Comparison of ENCODE assay signal across 1 cellular context in the genomic region with DNA sequence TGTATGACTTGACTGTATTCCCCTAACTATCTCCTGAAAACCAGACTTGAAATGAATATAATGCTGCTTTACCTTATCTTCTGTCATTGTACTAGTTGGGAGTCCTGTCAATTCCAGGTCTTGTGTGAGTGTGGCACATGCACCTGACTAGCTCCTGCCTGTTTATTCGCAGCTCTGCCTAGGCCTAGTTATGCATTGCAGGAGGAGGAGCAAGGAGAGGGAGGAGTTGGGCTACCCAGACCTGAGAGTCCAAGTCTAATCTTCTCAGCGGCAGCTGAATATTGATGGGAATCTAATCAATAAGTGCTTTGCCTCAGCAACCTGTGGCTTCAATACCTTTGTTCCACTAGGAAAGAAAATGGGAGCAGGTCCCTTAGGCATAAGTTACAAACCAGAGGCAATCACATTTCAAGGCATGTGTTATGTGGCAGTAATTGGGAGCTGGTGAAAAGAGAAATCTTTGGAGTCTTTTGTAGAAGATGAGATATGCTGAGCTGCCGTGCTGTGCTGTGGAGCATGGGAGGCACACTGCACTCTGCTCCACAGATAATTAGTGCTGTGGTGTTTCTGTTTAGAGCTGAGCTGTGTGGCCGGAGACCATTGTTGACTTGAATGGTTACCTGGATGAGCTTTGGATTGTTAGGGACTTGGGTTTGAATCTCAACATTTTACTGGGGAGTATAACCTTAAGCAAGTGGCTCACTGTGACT.
TF ChIP-seq lines count a peak whose summit lies in the region.

A gene (minus strand): TSS at position 137 of the 710 bp plus-strand sequence. CDS start 50 bp downstream, at position 87.

TF ChIP-seq in HepG2, 621 proteins besides CTCF, POLR2A, EP300 and RAD21 (continued from another document):
- TF ChIP-seq, protein P1, sequence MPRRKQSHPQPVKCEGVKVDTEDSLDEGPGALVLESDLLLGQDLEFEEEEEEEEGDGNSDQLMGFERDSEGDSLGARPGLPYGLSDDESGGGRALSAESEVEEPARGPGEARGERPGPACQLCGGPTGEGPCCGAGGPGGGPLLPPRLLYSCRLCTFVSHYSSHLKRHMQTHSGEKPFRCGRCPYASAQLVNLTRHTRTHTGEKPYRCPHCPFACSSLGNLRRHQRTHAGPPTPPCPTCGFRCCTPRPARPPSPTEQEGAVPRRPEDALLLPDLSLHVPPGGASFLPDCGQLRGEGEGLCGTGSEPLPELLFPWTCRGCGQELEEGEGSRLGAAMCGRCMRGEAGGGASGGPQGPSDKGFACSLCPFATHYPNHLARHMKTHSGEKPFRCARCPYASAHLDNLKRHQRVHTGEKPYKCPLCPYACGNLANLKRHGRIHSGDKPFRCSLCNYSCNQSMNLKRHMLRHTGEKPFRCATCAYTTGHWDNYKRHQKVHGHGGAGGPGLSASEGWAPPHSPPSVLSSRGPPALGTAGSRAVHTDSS (CRISPR knock-in tag; conservative IDR thresholded peaks at IDR 0.05): no peak
- TF ChIP-seq ZNF180 (CRISPR knock-in tag; IDR thresholded peaks at IDR 0.05; ENCODE audit: borderline replicate concordance, low read depth): no peak
- TF ChIP-seq, protein P2, sequence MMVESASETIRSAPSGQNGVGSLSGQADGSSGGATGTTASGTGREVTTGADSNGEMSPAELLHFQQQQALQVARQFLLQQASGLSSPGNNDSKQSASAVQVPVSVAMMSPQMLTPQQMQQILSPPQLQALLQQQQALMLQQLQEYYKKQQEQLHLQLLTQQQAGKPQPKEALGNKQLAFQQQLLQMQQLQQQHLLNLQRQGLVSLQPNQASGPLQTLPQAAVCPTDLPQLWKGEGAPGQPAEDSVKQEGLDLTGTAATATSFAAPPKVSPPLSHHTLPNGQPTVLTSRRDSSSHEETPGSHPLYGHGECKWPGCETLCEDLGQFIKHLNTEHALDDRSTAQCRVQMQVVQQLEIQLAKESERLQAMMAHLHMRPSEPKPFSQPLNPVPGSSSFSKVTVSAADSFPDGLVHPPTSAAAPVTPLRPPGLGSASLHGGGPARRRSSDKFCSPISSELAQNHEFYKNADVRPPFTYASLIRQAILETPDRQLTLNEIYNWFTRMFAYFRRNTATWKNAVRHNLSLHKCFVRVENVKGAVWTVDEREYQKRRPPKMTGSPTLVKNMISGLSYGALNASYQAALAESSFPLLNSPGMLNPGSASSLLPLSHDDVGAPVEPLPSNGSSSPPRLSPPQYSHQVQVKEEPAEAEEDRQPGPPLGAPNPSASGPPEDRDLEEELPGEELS (CRISPR knock-in tag; IDR thresholded peaks at IDR 0.05): peak; percentile 57
- peak; percentile 31 for TF ChIP-seq TEAD3 (CRISPR knock-in tag; optimal IDR thresholded peaks at IDR 0.05; ENCODE audit: borderline replicate concordance)
- TF ChIP-seq RXRA (CRISPR knock-in tag; IDR thresholded peaks at IDR 0.05): no peak
- peak; percentile 41; the same call in 1 of the 2 replicates for TF ChIP-seq ZMYM3 (CRISPR knock-in tag; IDR thresholded peaks at IDR 0.05)
- TF ChIP-seq, protein P3, sequence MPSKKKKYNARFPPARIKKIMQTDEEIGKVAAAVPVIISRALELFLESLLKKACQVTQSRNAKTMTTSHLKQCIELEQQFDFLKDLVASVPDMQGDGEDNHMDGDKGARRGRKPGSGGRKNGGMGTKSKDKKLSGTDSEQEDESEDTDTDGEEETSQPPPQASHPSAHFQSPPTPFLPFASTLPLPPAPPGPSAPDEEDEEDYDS (CRISPR knock-in tag; IDR thresholded peaks at IDR 0.05): peak; percentile 84
- TF ChIP-seq ZNF564 (CRISPR knock-in tag; IDR thresholded peaks at IDR 0.05): peak; percentile 65; the same call in 1 of the 2 replicates
- TF ChIP-seq ZNF570 (CRISPR knock-in tag; IDR thresholded peaks at IDR 0.05; ENCODE audit: borderline replicate concordance): no peak
- no peak for TF ChIP-seq ZNF737 (CRISPR knock-in tag; IDR thresholded peaks at IDR 0.05; ENCODE audit: borderline replicate concordance)
- peak; percentile 62; the same call in 1 of the 2 replicates for TF ChIP-seq POLR2G (IDR thresholded peaks at IDR 0.05; ENCODE audit: low read depth, low read length)
- TF ChIP-seq AHR (CRISPR knock-in tag; IDR thresholded peaks at IDR 0.05): no peak
- TF ChIP-seq SNAPC2 (CRISPR knock-in tag; IDR thresholded peaks at IDR 0.05): 0 out of 2 replicates have a peak, but pooled peaks have one; percentile 41
- no peak for TF ChIP-seq JUND (CRISPR knock-in tag; IDR thresholded peaks at IDR 0.05)
- TF ChIP-seq KLF12 (CRISPR knock-in tag; IDR thresholded peaks at IDR 0.05; ENCODE audit: borderline replicate concordance): no peak
- no peak for TF ChIP-seq MAZ (IDR thresholded peaks at IDR 0.05; ENCODE audit: borderline replicate concordance, low read depth, low read length)
- TF ChIP-seq MAZ (CRISPR knock-in tag; IDR thresholded peaks at IDR 0.05; ENCODE audit: low read depth): no peak
- TF ChIP-seq ZMYM4 (CRISPR knock-in tag; IDR thresholded peaks at IDR 0.05): peak; percentile 82
- no peak for TF ChIP-seq CBX2 (IDR thresholded peaks at IDR 0.05; ENCODE audit: low read depth, low read length)
- no peak for TF ChIP-seq CBX2 (CRISPR knock-in tag; IDR thresholded peaks at IDR 0.05; ENCODE audit: low read depth)
- TF ChIP-seq ZNF652 (CRISPR knock-in tag; IDR thresholded peaks at IDR 0.05; ENCODE audit: borderline replicate concordance, low read depth): no peak
- no peak for TF ChIP-seq ADNP (CRISPR knock-in tag; IDR thresholded peaks at IDR 0.05)
- TF ChIP-seq, protein P4, sequence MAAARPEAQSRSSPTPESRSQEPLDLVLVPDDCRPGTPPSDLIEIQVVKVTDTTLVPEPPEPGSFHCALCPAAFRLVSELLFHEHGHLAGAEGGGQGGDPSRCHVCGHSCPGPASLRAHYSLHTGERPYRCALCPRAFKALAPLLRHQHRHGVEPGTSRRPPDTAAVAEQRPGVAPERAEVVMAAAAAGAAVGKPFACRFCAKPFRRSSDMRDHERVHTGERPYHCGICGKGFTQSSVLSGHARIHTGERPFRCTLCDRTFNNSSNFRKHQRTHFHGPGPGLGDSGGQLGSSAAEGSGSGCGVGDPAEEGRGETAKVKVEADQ (CRISPR knock-in tag; IDR thresholded peaks at IDR 0.05; ENCODE audit: borderline replicate concordance): no peak
- no peak for TF ChIP-seq NCOA2 (CRISPR knock-in tag; IDR thresholded peaks at IDR 0.05)
- 0 out of 2 replicates have a peak, but pooled peaks have one; percentile 46 for TF ChIP-seq FOXA3 (CRISPR knock-in tag; IDR thresholded peaks at IDR 0.05)
- no peak for TF ChIP-seq ZNF468 (CRISPR knock-in tag; IDR thresholded peaks at IDR 0.05)
- no peak for TF ChIP-seq YY1 (IDR thresholded peaks at IDR 0.05; ENCODE audit: insufficient read depth, insufficient replicate concordance, low read depth, low read length)
- TF ChIP-seq, protein P5, sequence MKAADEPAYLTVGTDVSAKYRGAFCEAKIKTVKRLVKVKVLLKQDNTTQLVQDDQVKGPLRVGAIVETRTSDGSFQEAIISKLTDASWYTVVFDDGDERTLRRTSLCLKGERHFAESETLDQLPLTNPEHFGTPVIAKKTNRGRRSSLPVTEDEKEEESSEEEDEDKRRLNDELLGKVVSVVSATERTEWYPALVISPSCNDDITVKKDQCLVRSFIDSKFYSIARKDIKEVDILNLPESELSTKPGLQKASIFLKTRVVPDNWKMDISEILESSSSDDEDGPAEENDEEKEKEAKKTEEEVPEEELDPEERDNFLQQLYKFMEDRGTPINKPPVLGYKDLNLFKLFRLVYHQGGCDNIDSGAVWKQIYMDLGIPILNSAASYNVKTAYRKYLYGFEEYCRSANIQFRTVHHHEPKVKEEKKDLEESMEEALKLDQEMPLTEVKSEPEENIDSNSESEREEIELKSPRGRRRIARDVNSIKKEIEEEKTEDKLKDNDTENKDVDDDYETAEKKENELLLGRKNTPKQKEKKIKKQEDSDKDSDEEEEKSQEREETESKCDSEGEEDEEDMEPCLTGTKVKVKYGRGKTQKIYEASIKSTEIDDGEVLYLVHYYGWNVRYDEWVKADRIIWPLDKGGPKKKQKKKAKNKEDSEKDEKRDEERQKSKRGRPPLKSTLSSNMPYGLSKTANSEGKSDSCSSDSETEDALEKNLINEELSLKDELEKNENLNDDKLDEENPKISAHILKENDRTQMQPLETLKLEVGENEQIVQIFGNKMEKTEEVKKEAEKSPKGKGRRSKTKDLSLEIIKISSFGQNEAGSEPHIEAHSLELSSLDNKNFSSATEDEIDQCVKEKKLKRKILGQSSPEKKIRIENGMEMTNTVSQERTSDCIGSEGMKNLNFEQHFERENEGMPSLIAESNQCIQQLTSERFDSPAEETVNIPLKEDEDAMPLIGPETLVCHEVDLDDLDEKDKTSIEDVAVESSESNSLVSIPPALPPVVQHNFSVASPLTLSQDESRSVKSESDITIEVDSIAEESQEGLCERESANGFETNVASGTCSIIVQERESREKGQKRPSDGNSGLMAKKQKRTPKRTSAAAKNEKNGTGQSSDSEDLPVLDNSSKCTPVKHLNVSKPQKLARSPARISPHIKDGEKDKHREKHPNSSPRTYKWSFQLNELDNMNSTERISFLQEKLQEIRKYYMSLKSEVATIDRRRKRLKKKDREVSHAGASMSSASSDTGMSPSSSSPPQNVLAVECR (CRISPR knock-in tag; IDR thresholded peaks at IDR 0.05; ENCODE audit: borderline replicate concordance): peak; percentile 32; the same call in 1 of the 2 replicates
TF ChIP-seq in HepG2: peak in this region for 50.
